14 cellular contexts compared by ENCODE assay signal in the genomic region with DNA sequence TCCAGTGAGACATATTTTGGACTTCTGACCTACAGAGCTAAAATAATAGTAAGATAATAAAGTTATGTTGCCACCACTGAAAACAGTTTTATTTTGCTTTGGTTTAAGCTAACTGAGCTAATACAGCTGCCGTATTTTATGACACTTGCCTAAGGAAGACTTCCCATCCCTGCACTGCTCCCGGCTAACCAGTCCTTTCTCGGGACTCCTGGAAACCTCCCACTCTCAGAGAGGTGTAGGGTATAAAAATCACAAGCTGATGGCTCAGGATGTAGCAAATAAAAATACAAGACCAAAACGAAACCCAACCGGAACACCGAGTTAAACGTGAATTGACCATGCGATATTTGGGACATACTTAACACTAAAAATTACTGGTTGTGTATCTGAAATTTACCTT. TPM values are rescaled to one million over a fixed set of nuclear protein-coding genes. Genes with fewer than 3 reads are reported as not detected.
DNase-seq lines count a peak whose midpoint lies in the region; ATAC-seq and TF ChIP-seq lines count a peak whose summit lies in the region.
"Had no signal": no experiment of that assay in that cellular context is flagged by ENCODE, and none has a peak within 500 bp of the region (broad histone marks: within the 10 kb centered on the region; RNA-seq: fewer than 3 reads in every experiment).

No MANE protein-coding gene starts in this region.

- peaks cover 53 to 73% (median 65%) of the 10 kb centered on the region in 5 donors for H3K27me3 Mint-ChIP-seq in naive thymus-derived CD4-positive, alpha-beta T cell
- peaks cover 19 to 69% of the 10 kb centered on the region in 2 donors for H3K27me3 Mint-ChIP-seq in CD8-positive, alpha-beta memory T cell

- H3K36me3 ChIP-seq in heart left ventricle (no peaks in the 10 kb centered on the region), endocrine pancreas (ENCODE audit: control insufficient read depth, insufficient read depth, low read length) (no peaks in the 10 kb centered on the region), urinary bladder (ENCODE audit: insufficient read depth) (no peaks in the 10 kb centered on the region)
- H3K36me3 ChIP-seq in naive thymus-derived CD4-positive, alpha-beta T cell (ENCODE audit: control insufficient read depth in 2 of 3, insufficient read depth in 3 of 3, low read length in 3 of 3): no peaks in the 10 kb centered on the region
- no peaks in the 10 kb centered on the region for H3K36me3 ChIP-seq in CD8-positive, alpha-beta memory T cell (ENCODE audit: insufficient read depth, low read length)
- H3K36me3 ChIP-seq: SJCRH30 had no signal

- no peak overlapping the region for H3K27ac Mint-ChIP-seq in naive thymus-derived CD4-positive, alpha-beta T cell
- H3K27ac Mint-ChIP-seq in CD8-positive, alpha-beta memory T cell: no peak overlapping the region
- H3K27ac Mint-ChIP-seq: stimulated activated memory B cell treated with anti-CD40 and anti-IgM and Interleukin-4, amounts not matched to agents 10 μg/mL and 1 μg/mL and 100 μg/mL, for 72 hours had no signal

- H3K4me1 ChIP-seq in heart left ventricle: peaks cover 0 to 39% (median 19%) of the 10 kb centered on the region in 12 donors
- no peaks in the 10 kb centered on the region for H3K4me1 ChIP-seq in endocrine pancreas (ENCODE audit: control insufficient read depth, insufficient read depth, low read length)
- H3K4me1 ChIP-seq in naive thymus-derived CD4-positive, alpha-beta T cell (ENCODE audit: control insufficient read depth in 2 of 2, insufficient read depth in 2 of 2, low read length in 2 of 2): no peaks in the 10 kb centered on the region
- H3K4me1 ChIP-seq in urinary bladder (ENCODE audit: insufficient read depth): no peaks in the 10 kb centered on the region
- H3K4me1 ChIP-seq in CD8-positive, alpha-beta memory T cell (ENCODE audit: insufficient read depth, low read length): no peaks in the 10 kb centered on the region

- H3K27ac ChIP-seq in heart left ventricle: peak overlapping the region in 8 of 12 donors; percentile 72 to 87 (median 83)
- H3K27ac ChIP-seq in naive thymus-derived CD4-positive, alpha-beta T cell (ENCODE audit: low read depth, low read length): no peak overlapping the region
- no peak overlapping the region for H3K27ac ChIP-seq in urinary bladder (ENCODE audit: low read depth)
- H3K27ac ChIP-seq in CD8-positive, alpha-beta memory T cell (ENCODE audit: low read depth, low read length): no peak overlapping the region
- H3K27ac ChIP-seq: SJCRH30 had no signal

- WGBS in heart left ventricle, 4 donors: 59 to 76% (median 65%) methylated on average over 8 of the region's 8 CpGs
- WGBS in urinary bladder: 38% methylated on average over 8 of the region's 8 CpGs

- peaks cover 0 to 10% (median 3%) of the 10 kb centered on the region in 7 donors for H3K4me1 Mint-ChIP-seq in naive thymus-derived CD4-positive, alpha-beta T cell
- peaks cover 0 to 11% (median 3%) of the 10 kb centered on the region in 3 donors for H3K4me1 Mint-ChIP-seq in CD8-positive, alpha-beta memory T cell
- H3K4me1 Mint-ChIP-seq: stimulated activated memory B cell treated with anti-CD40 and anti-IgM and Interleukin-4, amounts not matched to agents 10 μg/mL and 1 μg/mL and 100 μg/mL, for 72 hours had no signal

- peak overlapping the region in 11 of 12 donors; percentile 10 to 69 (median 55) for H3K4me3 ChIP-seq in heart left ventricle
- H3K4me3 ChIP-seq in endocrine pancreas (ENCODE audit: control insufficient read depth, insufficient read depth, low read length): peak overlapping the region; percentile 37
- H3K4me3 ChIP-seq in naive thymus-derived CD4-positive, alpha-beta T cell (ENCODE audit: low read length): no peak overlapping the region
- peak overlapping the region; percentile 16 for H3K4me3 ChIP-seq in urinary bladder (ENCODE audit: low read depth, low read length)
- H3K4me3 ChIP-seq in CD8-positive, alpha-beta memory T cell (ENCODE audit: low read length): no peak overlapping the region
- H3K4me3 ChIP-seq: SJCRH30 had no signal

- CTCF ChIA-PET in naive thymus-derived CD4-positive, alpha-beta T cell (lab: Charles Lee): no interaction called here
- CTCF ChIA-PET in CD8-positive, alpha-beta memory T cell (lab: Charles Lee): no interaction called here

- intact Hi-C loops in heart left ventricle (cut with DNase I) (loop anchor here in 1 of 10 donors (10.0 kb wide), 1 partner anchor 140 kb away; no protein-coding TSS in a partner anchor), Right ventricle myocardium superior (cut with DNase I) (no loop called here)
- intact Hi-C loops in naive thymus-derived CD4-positive, alpha-beta T cell (cut with micrococcal nuclease): no loop called here

- H3K4me3 Mint-ChIP-seq in naive thymus-derived CD4-positive, alpha-beta T cell: peak overlapping the region in 7 of 10 donors; percentile 16 to 51 (median 32)
- peak overlapping the region in 1 of 7 donors; percentile 25 for H3K4me3 Mint-ChIP-seq in CD8-positive, alpha-beta memory T cell

- peaks cover 0 to 4% (median 0%) of the 10 kb centered on the region in 5 donors for H3K36me3 Mint-ChIP-seq in naive thymus-derived CD4-positive, alpha-beta T cell
- H3K36me3 Mint-ChIP-seq in CD8-positive, alpha-beta memory T cell: no peaks in the 10 kb centered on the region
- H3K36me3 Mint-ChIP-seq: stimulated activated memory B cell treated with anti-CD40 and anti-IgM and Interleukin-4, amounts not matched to agents 10 μg/mL and 1 μg/mL and 100 μg/mL, for 72 hours had no signal

- no peak overlapping the region for H3K9ac ChIP-seq in endocrine pancreas (ENCODE audit: control insufficient read depth, insufficient read depth, low read length)

- peaks cover 0 to 19% (median 0%) of the 10 kb centered on the region in 9 donors for H3K27me3 ChIP-seq in heart left ventricle
- peaks cover 4% of the 10 kb centered on the region for H3K27me3 ChIP-seq in endocrine pancreas (ENCODE audit: control insufficient read depth, insufficient read depth, low read length)
- no peaks in the 10 kb centered on the region for H3K27me3 ChIP-seq in naive thymus-derived CD4-positive, alpha-beta T cell (ENCODE audit: control insufficient read depth in 2 of 2, insufficient read depth in 2 of 2, low read length in 2 of 2)
- H3K27me3 ChIP-seq in CD8-positive, alpha-beta memory T cell (ENCODE audit: insufficient read depth, low read length, poor library complexity, severe bottlenecking): no peaks in the 10 kb centered on the region
- H3K27me3 ChIP-seq: SJCRH30 had no signal

- POLR2A ChIA-PET in naive thymus-derived CD4-positive, alpha-beta T cell (lab: Charles Lee): no interaction called here
- POLR2A ChIA-PET in CD8-positive, alpha-beta memory T cell (lab: Charles Lee): no interaction called here

- H3K9me3 Mint-ChIP-seq in naive thymus-derived CD4-positive, alpha-beta T cell: peaks cover 0 to 11% (median 5%) of the 10 kb centered on the region in 11 donors
- H3K9me3 Mint-ChIP-seq in CD8-positive, alpha-beta memory T cell: peaks cover 0 to 4% (median 2%) of the 10 kb centered on the region in 5 donors

- no peak for TF ChIP-seq POLR2A in heart left ventricle (IDR thresholded peaks at IDR 0.05)

- DNase-seq in heart left ventricle: no peak
- DNase-seq in Right ventricle myocardium superior: no peak
- DNase-seq in naive thymus-derived CD4-positive, alpha-beta T cell: no peak
- no peak for DNase-seq in CD8-positive, alpha-beta memory T cell
- DNase-seq in amniotic stem cell (lab: John Stamatoyannopoulos, UW): no peak
- DNase-seq: activated CD4-positive, alpha-beta T cell treated with anti-CD3 and anti-CD28 coated beads, Interleukin-2, amount 50 U/mL, for 1 hour; GDM1; SJCRH30 had no signal

- TF ChIP-seq CTCF in heart left ventricle (IDR thresholded peaks at IDR 0.05): no peak

- no peak for ATAC-seq in heart left ventricle
- no peak for ATAC-seq in Right ventricle myocardium superior (ENCODE audit: poor library complexity)
- no peak for ATAC-seq in naive thymus-derived CD4-positive, alpha-beta T cell
- no peak for ATAC-seq in SK-N-SH treated with all-trans-retinoic acid at 6 μM for 48 hours
- ATAC-seq: HCT116 had no signal

- H3K9me3 ChIP-seq in heart left ventricle: peaks cover 0 to 4% (median 0%) of the 10 kb centered on the region in 12 donors
- no peaks in the 10 kb centered on the region for H3K9me3 ChIP-seq in endocrine pancreas (ENCODE audit: control insufficient read depth, low read length)
- no peaks in the 10 kb centered on the region for H3K9me3 ChIP-seq in naive thymus-derived CD4-positive, alpha-beta T cell (ENCODE audit: control insufficient read depth in 2 of 3, low read length in 3 of 3)
- no peaks in the 10 kb centered on the region for H3K9me3 ChIP-seq in CD8-positive, alpha-beta memory T cell (ENCODE audit: low read length)
- H3K9me3 ChIP-seq: SJCRH30 had no signal

TF ChIP-seq in SK-N-SH treated with all-trans-retinoic acid at 6 μM for 48 hours, 23 proteins besides CTCF, POLR2A, EP300 and RAD21:
- no peak for TF ChIP-seq OSR1 (CRISPR knock-in tag; IDR thresholded peaks at IDR 0.05)

RNA-seq across cellular contexts. Expression of a gene that starts 0.4 kb away (rescaled TPM):
- total RNA-seq in heart left ventricle (10 to 100 TPM; 24.3 to 47.1 (median 31.9) TPM), Right ventricle myocardium superior (29.4 TPM), urinary bladder (2.7 TPM)
- polyA plus RNA-seq in heart left ventricle (10 to 100 TPM; 13.2 to 13.7 TPM), urinary bladder (1.1 TPM)
- total RNA-seq in naive thymus-derived CD4-positive, alpha-beta T cell: not detected
- polyA plus RNA-seq in naive thymus-derived CD4-positive, alpha-beta T cell: not detected
- not detected for total RNA-seq in CD8-positive, alpha-beta memory T cell
- not detected for polyA plus RNA-seq in CD8-positive, alpha-beta memory T cell
- total RNA-seq: NCI-H460, SJCRH30 had no signal

Comparison
In these comparisons a context has a peak if more than half of its experiments do, and no peak if none do; other contexts are left out.
1. H3K27ac ChIP-seq: peak in heart left ventricle (8 of 12); none in naive thymus-derived CD4-positive, alpha-beta T cell (single experiment), urinary bladder (single experiment) and CD8-positive, alpha-beta memory T cell (single experiment).
2. H3K4me3 ChIP-seq: peak in heart left ventricle (11 of 12), endocrine pancreas (single experiment) and urinary bladder (single experiment); none in naive thymus-derived CD4-positive, alpha-beta T cell (single experiment) and CD8-positive, alpha-beta memory T cell (single experiment).